ENCODE assay signal across 8 cellular contexts in genomic region chr5:8458038-8458383, GRCh38.
DNase-seq lines count a peak whose midpoint lies in the region; ATAC-seq and TF ChIP-seq lines count a peak whose summit lies in the region.

No MANE protein-coding gene starts in this region.

- H3K27me3 ChIP-seq in esophagus squamous epithelium, result no peaks in the 10 kb centered on the region

- no peaks in the 10 kb centered on the region for H3K9me3 ChIP-seq in esophagus squamous epithelium

- H3K27ac ChIP-seq in esophagus squamous epithelium, result peak overlapping the region; percentile 76 to 90 (median 86)

- intact Hi-C loops in esophagus squamous epithelium (cut with DNase I), result no loop called here

- peaks cover 0 to 18% (median 3%) of the 10 kb centered on the region in 3 donors for H3K4me1 ChIP-seq in esophagus squamous epithelium

- ATAC-seq in HG02642 (IDR thresholded peaks at IDR 0.05; ENCODE audit: poor library complexity, unreplicated experiment), result peak; percentile 31
- ATAC-seq in omental fat pad (ENCODE audit: low FRiP score), result peak; percentile 32

- no peak for TF ChIP-seq CTCF in esophagus squamous epithelium (IDR thresholded peaks at IDR 0.05)
- no peak for TF ChIP-seq CTCF in omental fat pad (IDR thresholded peaks at IDR 0.05)

- peaks cover 0 to 17% (median 0%) of the 10 kb centered on the region in 3 donors for H3K36me3 ChIP-seq in esophagus squamous epithelium

- DNase-seq in DMS 273 (lab: John Stamatoyannopoulos, UW; ENCODE audit: unreplicated experiment), result peak; percentile 57
- no peak for DNase-seq in DMS 273 treated with DMSO at 0.1 percent for 48 hours (lab: John Stamatoyannopoulos, UW)
- DNase-seq in SW480 (ENCODE audit: low spot score), result peak; percentile 33
- no peak for DNase-seq in esophagus squamous epithelium (lab: John Stamatoyannopoulos, UW)
- no peak for DNase-seq in omental fat pad (ENCODE audit: low spot score)
- DNase-seq in AML-193 (lab: John Stamatoyannopoulos, UW), result no peak
- DNase-seq in midbrain (lab: John Stamatoyannopoulos, UW), result no peak

- H3K4me3 ChIP-seq in esophagus squamous epithelium, result peak overlapping the region; percentile 74 to 86 (median 79)

- no peak for TF ChIP-seq POLR2A in esophagus squamous epithelium (IDR thresholded peaks at IDR 0.05)

- WGBS in esophagus squamous epithelium, 2 donors, result 43 to 82% methylated on average over 3 to 5 of the region's 22 CpGs

Comparison
In these comparisons a context has a peak if more than half of its experiments do, and no peak if none do; other contexts are left out.
1. DNase-seq: peak in DMS 273 (single experiment) and SW480 (single experiment); none in DMS 273 treated with DMSO at 0.1 percent for 48 hours (single experiment), esophagus squamous epithelium (single experiment), omental fat pad (single experiment), AML-193 (0 of 2) and midbrain (single experiment).